Comparison of ENCODE assay signal across 20 cellular contexts in the genomic region with DNA sequence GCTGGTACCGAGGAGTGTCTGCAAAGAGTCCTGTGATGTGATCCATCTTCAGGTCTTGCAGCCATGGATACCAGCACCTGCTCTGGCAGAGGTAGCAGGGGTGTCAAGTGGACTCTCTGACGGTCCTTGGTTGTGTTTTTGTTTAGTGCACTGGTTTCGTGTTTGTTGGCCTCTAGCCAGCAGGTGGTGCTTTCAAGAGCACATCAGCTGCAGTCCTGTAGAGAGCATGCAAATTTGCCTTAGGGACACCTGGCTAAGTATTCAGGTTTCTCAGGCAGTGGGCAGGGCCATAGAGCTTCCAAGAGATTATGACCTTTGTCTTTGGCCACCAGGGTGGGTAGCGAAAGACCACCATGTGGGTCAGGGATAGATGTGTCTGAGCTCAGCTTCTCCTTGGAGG. TPM values are rescaled to one million over a fixed set of nuclear protein-coding genes. Genes with fewer than 3 reads are reported as not detected.
A peak's percentile ranks its signal among the peaks of the same experiment; 100 is the strongest.
DNase-seq lines count a peak whose midpoint lies in the region; ATAC-seq and TF ChIP-seq lines count a peak whose summit lies in the region.
"Had no signal": no experiment of that assay in that cellular context is flagged by ENCODE, and none has a peak within 500 bp of the region (broad histone marks: within the 10 kb centered on the region; RNA-seq: fewer than 3 reads in every experiment).

No MANE protein-coding gene starts in this region.

- no peak for TF ChIP-seq POLR2A in vagina (IDR thresholded peaks at IDR 0.05)

- 80 to 84% methylated on average over 1 to 4 of the region's 4 CpGs for WGBS in endodermal cell (ENCODE audit: insufficient coverage in 1 of 2, insufficient read length in 1 of 2), 2 experiments

- no peak overlapping the region for H3K27ac ChIP-seq in endodermal cell (ENCODE audit: low read depth, low read length)
- no peak overlapping the region for H3K27ac ChIP-seq in vagina
- H3K27ac ChIP-seq: neutrophil, SJSA1 had no signal

- H3K4me1 Mint-ChIP-seq in endodermal cell: no peaks in the 10 kb centered on the region
- H3K4me1 Mint-ChIP-seq: activated naive CD4-positive, alpha-beta T cell treated with anti-CD3 and anti-CD28 coated beads, Interleukin-2, amount 50 U/mL, for 24 hours; stimulated activated naive B cell treated with anti-CD40 and anti-IgM and Interleukin-4, amounts not matched to agents 10 μg/mL and 1 μg/mL and 100 μg/mL, for 72 hours had no signal

- intact Hi-C loops in vagina (cut with DNase I): no loop called here

- no peaks in the 10 kb centered on the region for H3K36me3 Mint-ChIP-seq in endodermal cell (ENCODE audit: low read depth)
- H3K36me3 Mint-ChIP-seq: activated naive CD4-positive, alpha-beta T cell treated with anti-CD3 and anti-CD28 coated beads, Interleukin-2, amount 50 U/mL, for 24 hours; CD4-positive, CD25-positive, alpha-beta regulatory T cell; stimulated activated naive B cell treated with anti-CD40 and anti-IgM and Interleukin-4, amounts not matched to agents 10 μg/mL and 1 μg/mL and 100 μg/mL, for 72 hours had no signal

- no peak overlapping the region for H3K27ac Mint-ChIP-seq in endodermal cell
- H3K27ac Mint-ChIP-seq: activated naive CD4-positive, alpha-beta T cell treated with anti-CD3 and anti-CD28 coated beads, Interleukin-2, amount 50 U/mL, for 24 hours; CD4-positive, CD25-positive, alpha-beta regulatory T cell; dendritic cell treated with granulocyte-macrophage colony-stimulating factor and Interleukin-4, amounts not matched to agents 40 ng/mL and 50 ng/mL, for 4 days; stimulated activated naive B cell treated with anti-CD40 and anti-IgM and Interleukin-4, amounts not matched to agents 10 μg/mL and 1 μg/mL and 100 μg/mL, for 72 hours; T-helper 1 cell treated with Interleukin-12 subunit alpha and Interleukin-12 subunit beta and Interleukin-4 antibody, amounts not matched to agents 30 μg/mL and 1 μg/mL, for 36 hours had no signal

- no peak for ATAC-seq in HG03097 (IDR thresholded peaks at IDR 0.05; ENCODE audit: low FRiP score, unreplicated experiment)
- ATAC-seq: Panc1; stimulated activated naive B cell treated with anti-CD40 and anti-IgM and Interleukin-4, amounts not matched to agents 10 μg/mL and 1 μg/mL and 100 μg/mL, for 72 hours had no signal

- no peak for TF ChIP-seq CTCF in GM12865 (IDR thresholded peaks at IDR 0.05; ENCODE audit: insufficient read depth, low read depth, low read length, missing control alignments)
- TF ChIP-seq CTCF in endodermal cell (conservative IDR thresholded peaks at IDR 0.05): peak; percentile 41
- TF ChIP-seq CTCF in vagina (IDR thresholded peaks at IDR 0.05): no peak

- H3K4me1 ChIP-seq in endodermal cell (ENCODE audit: control insufficient read depth, insufficient read depth, low read length): no peaks in the 10 kb centered on the region
- H3K4me1 ChIP-seq in vagina: no peaks in the 10 kb centered on the region
- H3K4me1 ChIP-seq: SJSA1 had no signal

- H3K36me3 ChIP-seq in endodermal cell (ENCODE audit: control insufficient read depth, insufficient read depth, low read length) (no peaks in the 10 kb centered on the region), vagina (no peaks in the 10 kb centered on the region)
- H3K36me3 ChIP-seq: neutrophil, SJSA1 had no signal

- H3K9me3 Mint-ChIP-seq in endodermal cell: no peaks in the 10 kb centered on the region
- H3K9me3 Mint-ChIP-seq: activated naive CD4-positive, alpha-beta T cell treated with anti-CD3 and anti-CD28 coated beads, Interleukin-2, amount 50 U/mL, for 24 hours; dendritic cell treated with granulocyte-macrophage colony-stimulating factor and Interleukin-4, amounts not matched to agents 40 ng/mL and 50 ng/mL, for 4 days; T-helper 1 cell treated with Interleukin-12 subunit alpha and Interleukin-12 subunit beta and Interleukin-4 antibody, amounts not matched to agents 30 μg/mL and 1 μg/mL, for 36 hours had no signal

- DNase-seq in GM12865 (ENCODE audit: low read depth) (peak; percentile 10), NCI-H146 treated with DMSO at 0.1 percent for 48 hours (lab: John Stamatoyannopoulos, UW; ENCODE audit: unreplicated experiment) (peak; percentile 10), NCI-H510A (lab: John Stamatoyannopoulos, UW) (peak; percentile 83), endodermal cell (peak; percentile 58), NCI-H2081 treated with DMSO at 0.1 percent for 48 hours (lab: John Stamatoyannopoulos, UW) (no peak), vagina (ENCODE audit: extremely low spot score in 2 of 2) (no peak)
- DNase-seq: activated CD4-positive, alpha-beta T cell treated with anti-CD3 and anti-CD28 coated beads for 48 hours; CD4-positive, CD25-positive, alpha-beta regulatory T cell; mammary epithelial cell; NCI-H1694; NK-92 treated with Interleukin-12 subunit alpha and Interleukin-12 subunit beta, amount 100 ng/mL, for 24 hours; stimulated activated naive B cell treated with anti-CD40 and anti-IgM and Interleukin-4, amounts not matched to agents 10 μg/mL and 1 μg/mL and 100 μg/mL, for 72 hours had no signal

- peaks cover 14% of the 10 kb centered on the region for H3K27me3 Mint-ChIP-seq in endodermal cell (ENCODE audit: insufficient read depth)
- H3K27me3 Mint-ChIP-seq: CD4-positive, CD25-positive, alpha-beta regulatory T cell had no signal

- H3K4me3 ChIP-seq in GM12865 (ENCODE audit: low read depth, low read length) (no peak overlapping the region), endodermal cell (ENCODE audit: low read length) (no peak overlapping the region), vagina (no peak overlapping the region)
- H3K4me3 ChIP-seq: SJSA1, smooth muscle cell had no signal

- no peak overlapping the region for H3K4me3 Mint-ChIP-seq in endodermal cell
- H3K4me3 Mint-ChIP-seq: activated naive CD4-positive, alpha-beta T cell treated with anti-CD3 and anti-CD28 coated beads, Interleukin-2, amount 50 U/mL, for 24 hours; CD4-positive, CD25-positive, alpha-beta regulatory T cell; dendritic cell treated with granulocyte-macrophage colony-stimulating factor and Interleukin-4, amounts not matched to agents 40 ng/mL and 50 ng/mL, for 4 days; stimulated activated naive B cell treated with anti-CD40 and anti-IgM and Interleukin-4, amounts not matched to agents 10 μg/mL and 1 μg/mL and 100 μg/mL, for 72 hours; T-helper 1 cell treated with Interleukin-12 subunit alpha and Interleukin-12 subunit beta and Interleukin-4 antibody, amounts not matched to agents 30 μg/mL and 1 μg/mL, for 36 hours had no signal

- H3K9ac ChIP-seq in endodermal cell (ENCODE audit: extremely low read depth, low read length, poor library complexity, severe bottlenecking): no peak overlapping the region

- H3K9me3 ChIP-seq in endodermal cell (ENCODE audit: control insufficient read depth, low read length) (no peaks in the 10 kb centered on the region), vagina (no peaks in the 10 kb centered on the region)
- H3K9me3 ChIP-seq: neutrophil had no signal

- H3K27me3 ChIP-seq in endodermal cell (ENCODE audit: control insufficient read depth, insufficient read depth, low read length, poor library complexity, severe bottlenecking) (no peaks in the 10 kb centered on the region), vagina (no peaks in the 10 kb centered on the region)
- H3K27me3 ChIP-seq: neutrophil, SJSA1 had no signal

RNA-seq across cellular contexts. Expression of a gene that starts 14.5 kb away (rescaled TPM):
- total RNA-seq in endodermal cell (1 to 10 TPM; 1.7 to 3.2 TPM), vagina (0.25 TPM)
- polyA plus RNA-seq in endodermal cell (2013, experiment 1 of 2): 3.2 TPM
- polyA plus RNA-seq in endodermal cell (2013, experiment 2 of 2): 2.9 TPM
- total RNA-seq: CD4-positive, CD25-positive, alpha-beta regulatory T cell had no signal

Comparison
In these comparisons a context has a peak if more than half of its experiments do, and no peak if none do; other contexts are left out.
1. DNase-seq: peak in GM12865 (single experiment), NCI-H146 treated with DMSO at 0.1 percent for 48 hours (single experiment), NCI-H510A (single experiment) and endodermal cell (single experiment); none in NCI-H2081 treated with DMSO at 0.1 percent for 48 hours (single experiment) and vagina (0 of 2).